Comparison of ENCODE assay signal across 12 cellular contexts in the genomic region with DNA sequence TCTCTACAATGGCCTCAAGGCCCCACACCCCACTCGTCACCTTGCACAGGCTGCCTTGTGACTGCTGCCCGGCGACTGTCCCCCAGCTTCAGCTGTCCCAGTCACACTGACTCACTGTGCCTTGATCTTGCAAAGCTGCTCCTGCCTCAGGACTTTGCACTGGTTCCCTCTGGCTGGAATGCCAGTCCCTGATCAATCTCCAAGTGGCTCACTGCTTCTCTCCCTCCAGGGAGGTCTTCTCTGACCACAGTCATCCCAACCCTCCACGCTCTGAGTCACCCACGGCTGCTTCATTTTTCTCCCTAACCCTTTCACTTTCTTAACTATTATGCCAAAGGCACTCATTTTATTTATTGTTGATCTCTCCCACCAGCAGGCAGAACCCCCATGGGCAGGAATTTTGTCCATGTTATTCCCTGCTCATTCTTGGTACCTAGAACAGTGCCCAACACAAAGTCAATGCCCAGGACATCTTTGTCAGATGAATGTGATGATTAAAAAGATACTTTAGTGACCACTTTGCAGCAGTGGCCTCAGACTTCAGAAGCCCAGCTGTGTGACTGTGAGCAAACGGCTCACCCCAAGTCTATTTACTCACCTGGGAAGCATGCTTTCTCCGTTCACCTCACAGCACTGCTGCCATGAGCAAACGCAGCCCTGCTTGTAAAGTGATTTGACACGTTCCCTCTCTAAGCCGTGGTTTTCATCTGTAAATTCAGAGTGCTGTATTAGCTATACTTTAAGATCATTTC. TPM values are rescaled to one million over a fixed set of nuclear protein-coding genes. Genes with fewer than 3 reads are reported as not detected.
DNase-seq lines count a peak whose midpoint lies in the region; ATAC-seq and TF ChIP-seq lines count a peak whose summit lies in the region.
"Had no signal": no experiment of that assay in that cellular context is flagged by ENCODE, and none has a peak within 500 bp of the region (broad histone marks: within the 10 kb centered on the region; RNA-seq: fewer than 3 reads in every experiment).

No MANE protein-coding gene starts in this region.

- H3K4ac ChIP-seq in mesendoderm (ENCODE audit: low read depth, low read length) = no peak overlapping the region

- H3K27me3 ChIP-seq in mesendoderm (ENCODE audit: insufficient read depth, low read length, poor library complexity) = no peaks in the 10 kb centered on the region
- H3K27me3 ChIP-seq in prostate gland (replicated peaks; ENCODE audit: insufficient read depth) = no peaks in the 10 kb centered on the region
- no peaks in the 10 kb centered on the region for H3K27me3 ChIP-seq in ascending aorta

- no peaks in the 10 kb centered on the region for H3K79me1 ChIP-seq in mesendoderm (ENCODE audit: low read length)

- no peak overlapping the region for H3K9ac ChIP-seq in mesendoderm (ENCODE audit: low read length)

- no peaks in the 10 kb centered on the region for H3K79me2 ChIP-seq in mesendoderm (ENCODE audit: control insufficient read depth, insufficient read depth, low read length)

- DNase-seq in COLO668 (lab: John Stamatoyannopoulos, UW; ENCODE audit: unreplicated experiment) = peak; percentile 27
- DNase-seq in M059J (ENCODE audit: low read depth) = peak; percentile 98
- peak; percentile 29 for DNase-seq in brain pericyte (ENCODE audit: low read depth, low spot score)
- DNase-seq in mesendoderm = peak; percentile 54
- DNase-seq in prostate gland (ENCODE audit: low spot score) = no peak
- DNase-seq in ascending aorta (ENCODE audit: low spot score in 2 of 2) = no peak
- DNase-seq in activated T-cell treated with anti-CD3 and anti-CD28 coated beads, Interleukin-2, amount 50 U/mL, for 1 hour = no peak
- DNase-seq: DMS79 treated with DMSO at 0.1 percent for 48 hours, NCI-H2107, SW 1271, tibial artery had no signal

- no peak overlapping the region for H3K27ac ChIP-seq in mesendoderm (ENCODE audit: low read depth, low read length)
- no peak overlapping the region for H3K27ac ChIP-seq in prostate gland
- no peak overlapping the region for H3K27ac ChIP-seq in ascending aorta
- H3K27ac ChIP-seq: tibial artery had no signal

- no CpG with 5 or more reads among the region's 10 CpGs for WGBS in mesendoderm (ENCODE audit: extremely low coverage, insufficient coverage, low lambda C conversion rate)
- whole genome bisulfite sequencing in prostate gland = 60% methylated on average over 10 of the region's 10 CpGs

- no peaks in the 10 kb centered on the region for H3K4me1 ChIP-seq in mesendoderm (ENCODE audit: control insufficient read depth, low read depth, low read length)
- no peaks in the 10 kb centered on the region for H3K4me1 ChIP-seq in prostate gland (replicated peaks)
- H3K4me1 ChIP-seq in ascending aorta = no peaks in the 10 kb centered on the region
- H3K4me1 ChIP-seq: tibial artery had no signal

- no peak overlapping the region for H2BK120ac ChIP-seq in mesendoderm (ENCODE audit: low read depth, low read length)

- no peak overlapping the region for H2AK5ac ChIP-seq in mesendoderm (ENCODE audit: low read length)

- H3K36me3 ChIP-seq in mesendoderm (ENCODE audit: control insufficient read depth, insufficient read depth, low read length) (no peaks in the 10 kb centered on the region), prostate gland (no peaks in the 10 kb centered on the region), ascending aorta (no peaks in the 10 kb centered on the region)
- H3K36me3 ChIP-seq: tibial artery had no signal

- ATAC-seq in GM18909 (IDR thresholded peaks at IDR 0.05; ENCODE audit: poor library complexity, unreplicated experiment) = no peak

- H4K5ac ChIP-seq in mesendoderm (ENCODE audit: low read length) = no peak overlapping the region

- no peak for TF ChIP-seq POLR2A in prostate gland (IDR thresholded peaks at IDR 0.05)

- H3K18ac ChIP-seq in mesendoderm (ENCODE audit: low read length) = no peak overlapping the region

- intact Hi-C loops in prostate gland (cut with DNase I) (no loop called here), ascending aorta (cut with DNase I) (no loop called here)

- no peak for TF ChIP-seq CTCF in prostate gland (IDR thresholded peaks at IDR 0.05)
- TF ChIP-seq CTCF in ascending aorta (IDR thresholded peaks at IDR 0.05) = no peak

- no peak overlapping the region for H3K56ac ChIP-seq in mesendoderm (ENCODE audit: low read length)

- H3K4me2 ChIP-seq in mesendoderm (ENCODE audit: low read length) = no peak overlapping the region

- no peak overlapping the region for H3K23ac ChIP-seq in mesendoderm (ENCODE audit: low read length)

- H4K8ac ChIP-seq in mesendoderm (ENCODE audit: low read depth, low read length) = no peak overlapping the region

- H3K4me3 ChIP-seq in mesendoderm (ENCODE audit: low read length) (no peak overlapping the region), prostate gland (no peak overlapping the region), ascending aorta (no peak overlapping the region)
- H3K4me3 ChIP-seq: tibial artery had no signal

- no peak overlapping the region for H2BK5ac ChIP-seq in mesendoderm (ENCODE audit: low read length)

- no peaks in the 10 kb centered on the region for H3K9me3 ChIP-seq in prostate gland
- H3K9me3 ChIP-seq in ascending aorta = no peaks in the 10 kb centered on the region

- no peak overlapping the region for H2BK15ac ChIP-seq in mesendoderm (replicated peaks; ENCODE audit: low read depth)

RNA-seq across cellular contexts. Expression of a gene that starts 53.4 kb away (rescaled TPM):
- total RNA-seq in M059J (2014; rRNA removed; shearing (Covaris generic)) = 18.7 and 29.4 TPM in 2 replicates
- 5.9 TPM for polyA plus RNA-seq in mesendoderm (2013, experiment 1 of 2)
- 5.8 TPM for polyA plus RNA-seq in mesendoderm (2013, experiment 2 of 2)
- total RNA-seq in prostate gland (10 to 100 TPM; 14.2 to 40.8 TPM), ascending aorta (7.1 TPM)

Comparison
In these comparisons a context has a peak if more than half of its experiments do, and no peak if none do; other contexts are left out.
1. DNase-seq: peak in COLO668 (single experiment), M059J (single experiment), brain pericyte (single experiment) and mesendoderm (single experiment); none in prostate gland (single experiment), ascending aorta (0 of 2) and activated T-cell treated with anti-CD3 and anti-CD28 coated beads, Interleukin-2, amount 50 U/mL, for 1 hour (single experiment).